In the genomic region with DNA sequence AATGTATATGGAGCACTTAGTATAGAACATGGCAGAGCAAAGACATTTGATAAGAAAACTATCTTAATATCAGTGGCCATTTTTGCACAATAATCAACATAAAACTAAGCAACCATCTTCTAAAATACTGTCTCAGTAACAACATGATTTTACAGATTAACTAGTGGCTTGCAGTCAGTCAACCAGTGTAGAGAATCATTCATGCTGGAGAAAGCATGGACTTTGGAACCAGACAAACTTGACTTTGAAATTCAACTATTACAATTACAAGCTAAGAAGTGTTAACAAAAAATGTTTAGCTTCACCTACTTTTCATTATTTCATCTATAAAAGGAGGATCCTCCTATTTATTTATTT, we compare ENCODE assay signal across 1 cellular context.
A peak's percentile ranks its signal among the peaks of the same experiment; 100 is the strongest.
TF ChIP-seq lines count a peak whose summit lies in the region.

No MANE protein-coding gene starts in this region.

TF ChIP-seq in HEK293, 187 proteins besides CTCF, POLR2A, EP300 and RAD21 (continued from another document):
- TF ChIP-seq, protein P1, sequence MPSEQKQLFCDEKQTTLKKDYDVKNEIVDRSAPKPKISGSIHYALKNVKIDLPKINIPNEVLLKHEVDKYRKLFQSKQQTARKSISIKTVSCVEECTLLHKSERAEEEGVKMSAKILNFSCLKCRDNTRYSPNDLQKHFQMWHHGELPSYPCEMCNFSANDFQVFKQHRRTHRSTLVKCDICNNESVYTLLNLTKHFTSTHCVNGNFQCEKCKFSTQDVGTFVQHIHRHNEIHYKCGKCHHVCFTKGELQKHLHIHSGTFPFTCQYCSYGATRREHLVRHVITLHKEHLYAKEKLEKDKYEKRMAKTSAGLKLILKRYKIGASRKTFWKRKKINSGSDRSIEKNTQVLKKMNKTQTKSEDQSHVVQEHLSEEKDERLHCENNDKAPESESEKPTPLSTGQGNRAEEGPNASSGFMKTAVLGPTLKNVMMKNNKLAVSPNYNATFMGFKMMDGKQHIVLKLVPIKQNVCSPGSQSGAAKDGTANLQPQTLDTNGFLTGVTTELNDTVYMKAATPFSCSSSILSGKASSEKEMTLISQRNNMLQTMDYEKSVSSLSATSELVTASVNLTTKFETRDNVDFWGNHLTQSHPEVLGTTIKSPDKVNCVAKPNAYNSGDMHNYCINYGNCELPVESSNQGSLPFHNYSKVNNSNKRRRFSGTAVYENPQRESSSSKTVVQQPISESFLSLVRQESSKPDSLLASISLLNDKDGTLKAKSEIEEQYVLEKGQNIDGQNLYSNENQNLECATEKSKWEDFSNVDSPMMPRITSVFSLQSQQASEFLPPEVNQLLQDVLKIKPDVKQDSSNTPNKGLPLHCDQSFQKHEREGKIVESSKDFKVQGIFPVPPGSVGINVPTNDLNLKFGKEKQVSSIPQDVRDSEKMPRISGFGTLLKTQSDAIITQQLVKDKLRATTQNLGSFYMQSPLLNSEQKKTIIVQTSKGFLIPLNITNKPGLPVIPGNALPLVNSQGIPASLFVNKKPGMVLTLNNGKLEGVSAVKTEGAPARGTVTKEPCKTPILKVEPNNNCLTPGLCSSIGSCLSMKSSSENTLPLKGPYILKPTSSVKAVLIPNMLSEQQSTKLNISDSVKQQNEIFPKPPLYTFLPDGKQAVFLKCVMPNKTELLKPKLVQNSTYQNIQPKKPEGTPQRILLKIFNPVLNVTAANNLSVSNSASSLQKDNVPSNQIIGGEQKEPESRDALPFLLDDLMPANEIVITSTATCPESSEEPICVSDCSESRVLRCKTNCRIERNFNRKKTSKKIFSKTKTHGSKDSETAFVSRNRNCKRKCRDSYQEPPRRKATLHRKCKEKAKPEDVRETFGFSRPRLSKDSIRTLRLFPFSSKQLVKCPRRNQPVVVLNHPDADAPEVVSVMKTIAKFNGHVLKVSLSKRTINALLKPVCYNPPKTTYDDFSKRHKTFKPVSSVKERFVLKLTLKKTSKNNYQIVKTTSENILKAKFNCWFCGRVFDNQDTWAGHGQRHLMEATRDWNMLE (tag by site-specific recombination; conservative IDR thresholded peaks at IDR 0.05; ENCODE audit: low read depth): 0 out of 2 replicates have a peak, but pooled peaks have one; percentile 26
